Comparison of ENCODE assay signal across 8 cellular contexts in genomic region chr1:246002725-246003441, GRCh38.
DNase-seq lines count a peak whose midpoint lies in the region; ATAC-seq lines count a peak whose summit lies in the region.

No MANE protein-coding gene starts in this region.

- ATAC-seq in GM18868 (IDR thresholded peaks at IDR 0.05; ENCODE audit: unreplicated experiment) (peak; percentile 49), memory B cell (ENCODE audit: low read depth) (peak; percentile 76)
- ATAC-seq in activated CD8-positive, alpha-beta T cell treated with anti-CD3 and anti-CD28 coated beads, Interleukin-2, amount 10 ng/mL, durations not matched to agents 7 days and 5 days: peak; percentile 75
- ATAC-seq in effector memory CD8-positive, alpha-beta T cell (replicated peaks): peak; percentile 69

- no peaks in the 10 kb centered on the region for H3K9me3 Mint-ChIP-seq in activated CD8-positive, alpha-beta T cell treated with anti-CD3 and anti-CD28 coated beads, Interleukin-2, amount 10 ng/mL, durations not matched to agents 7 days and 5 days (ENCODE audit: insufficient read depth)
- H3K9me3 Mint-ChIP-seq in effector memory CD8-positive, alpha-beta T cell: no peaks in the 10 kb centered on the region
- no peaks in the 10 kb centered on the region for H3K9me3 Mint-ChIP-seq in memory B cell

- H3K36me3 Mint-ChIP-seq in activated CD8-positive, alpha-beta T cell treated with anti-CD3 and anti-CD28 coated beads, Interleukin-2, amount 10 ng/mL, durations not matched to agents 7 days and 5 days (ENCODE audit: low read depth): no peaks in the 10 kb centered on the region
- no peaks in the 10 kb centered on the region for H3K36me3 Mint-ChIP-seq in effector memory CD8-positive, alpha-beta T cell (ENCODE audit: insufficient read depth)
- H3K36me3 Mint-ChIP-seq in memory B cell: no peaks in the 10 kb centered on the region

- H3K27ac Mint-ChIP-seq in activated CD8-positive, alpha-beta T cell treated with anti-CD3 and anti-CD28 coated beads, Interleukin-2, amount 10 ng/mL, durations not matched to agents 7 days and 5 days: no peak overlapping the region
- no peak overlapping the region for H3K27ac Mint-ChIP-seq in effector memory CD8-positive, alpha-beta T cell
- no peak overlapping the region for H3K27ac Mint-ChIP-seq in memory B cell

- DNase-seq in AG08395 (ENCODE audit: low spot score) (peak; percentile 76), HS-5 (ENCODE audit: low read depth) (peak; percentile 62), NOMO-1 (lab: John Stamatoyannopoulos, UW; ENCODE audit: unreplicated experiment in 2 of 2) (peak; percentile 16 to 48), memory B cell (ENCODE audit: low spot score in 2 of 2) (peak; percentile 80 to 83)
- DNase-seq in activated CD8-positive, alpha-beta T cell treated with anti-CD3 and anti-CD28 coated beads, Interleukin-2, amount 10 ng/mL, durations not matched to agents 7 days and 5 days: peak; percentile 87
- peak; percentile 74 to 78 (median 75) for DNase-seq in effector memory CD8-positive, alpha-beta T cell
- peak; percentile 37 to 63 for DNase-seq in stimulated activated CD8-positive, alpha-beta memory T cell treated with anti-CD3 and anti-CD28 coated beads, Interleukin-15, amount 100 ng/mL, for 4 hours (ENCODE audit: low read depth in 2 of 2)

- no peaks in the 10 kb centered on the region for H3K4me1 Mint-ChIP-seq in activated CD8-positive, alpha-beta T cell treated with anti-CD3 and anti-CD28 coated beads, Interleukin-2, amount 10 ng/mL, durations not matched to agents 7 days and 5 days (ENCODE audit: low read depth)
- no peaks in the 10 kb centered on the region for H3K4me1 Mint-ChIP-seq in effector memory CD8-positive, alpha-beta T cell (ENCODE audit: low read depth in 2 of 2)
- H3K4me1 Mint-ChIP-seq in memory B cell: peaks cover 2% of the 10 kb centered on the region

- CTCF ChIA-PET in activated CD8-positive, alpha-beta T cell treated with anti-CD3 and anti-CD28 coated beads, Interleukin-2, amount 10 ng/mL, durations not matched to agents 7 days and 5 days (lab: Charles Lee): interaction anchor here (1.0 to 1.3 kb wide), 2 partner anchors 846 to 850 kb away, joined by 5 to 9 read pairs; no protein-coding TSS in a partner anchor

- no peak overlapping the region for H3K4me3 Mint-ChIP-seq in activated CD8-positive, alpha-beta T cell treated with anti-CD3 and anti-CD28 coated beads, Interleukin-2, amount 10 ng/mL, durations not matched to agents 7 days and 5 days
- no peak overlapping the region for H3K4me3 Mint-ChIP-seq in effector memory CD8-positive, alpha-beta T cell
- H3K4me3 Mint-ChIP-seq in memory B cell: no peak overlapping the region

- no peaks in the 10 kb centered on the region for H3K27me3 Mint-ChIP-seq in activated CD8-positive, alpha-beta T cell treated with anti-CD3 and anti-CD28 coated beads, Interleukin-2, amount 10 ng/mL, durations not matched to agents 7 days and 5 days (ENCODE audit: low read depth)
- no peaks in the 10 kb centered on the region for H3K27me3 Mint-ChIP-seq in effector memory CD8-positive, alpha-beta T cell
- H3K27me3 Mint-ChIP-seq in memory B cell: no peaks in the 10 kb centered on the region

- POLR2A ChIA-PET in activated CD8-positive, alpha-beta T cell treated with anti-CD3 and anti-CD28 coated beads, Interleukin-2, amount 10 ng/mL, durations not matched to agents 7 days and 5 days (lab: Charles Lee): no interaction called here

Comparison
In these comparisons a context has a peak if more than half of its experiments do, and no peak if none do; other contexts are left out.
1. Peak in every context shown above with its lines: DNase-seq and ATAC-seq.
2. DNase-seq: peak in every context shown above with its lines; median percentile 87 in activated CD8-positive, alpha-beta T cell treated with anti-CD3 and anti-CD28 coated beads, Interleukin-2, amount 10 ng/mL, durations not matched to agents 7 days and 5 days; 82 in memory B cell; 76 in AG08395; 75 in effector memory CD8-positive, alpha-beta T cell; 62 in HS-5; 50 in stimulated activated CD8-positive, alpha-beta memory T cell treated with anti-CD3 and anti-CD28 coated beads, Interleukin-15, amount 100 ng/mL, for 4 hours; 32 in NOMO-1.